In the genomic region with DNA sequence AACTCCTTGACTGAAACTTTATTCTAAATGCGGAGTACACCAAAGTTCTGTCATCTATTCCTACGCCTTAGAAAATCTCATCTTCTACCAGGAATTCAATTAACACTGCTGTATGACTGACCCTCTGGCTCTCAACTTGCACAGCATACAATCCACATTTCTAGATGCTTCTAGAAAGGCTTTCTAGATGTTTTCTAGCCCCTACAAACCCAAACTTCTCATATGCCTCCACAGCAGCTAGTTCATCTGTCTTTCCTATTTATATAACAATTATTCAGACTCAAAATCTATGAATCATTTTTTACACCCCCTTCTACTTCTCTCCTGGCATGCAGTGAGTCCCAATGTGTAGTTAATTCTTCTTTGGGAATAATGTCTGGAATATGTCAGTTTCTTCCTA, we compare ENCODE assay signal across 20 cellular contexts. TPM values are rescaled to one million over a fixed set of nuclear protein-coding genes. Genes with fewer than 3 reads are reported as not detected.
DNase-seq lines count a peak whose midpoint lies in the region; ATAC-seq, FAIRE-seq and TF ChIP-seq lines count a peak whose summit lies in the region.
"Had no signal": no experiment of that assay in that cellular context is flagged by ENCODE, and none has a peak within 500 bp of the region (broad histone marks: within the 10 kb centered on the region; RNA-seq: fewer than 3 reads in every experiment).

No MANE protein-coding gene starts in this region.

- peak overlapping the region; percentile 17 for H3K27ac Mint-ChIP-seq in activated T-helper 2 cell treated with anti-CD3 and anti-CD28 coated beads, Interferon-gamma antibody, Interleukin-2, Interleukin-4, amounts not matched to agents 10 μg/mL and 5 μg/mL and 100 μg/mL, durations not matched to agents 14 hours and 24 hours and 36 hours

- H3K9me3 Mint-ChIP-seq in activated T-helper 2 cell treated with anti-CD3 and anti-CD28 coated beads, Interferon-gamma antibody, Interleukin-2, Interleukin-4, amounts not matched to agents 10 μg/mL and 5 μg/mL and 100 μg/mL, durations not matched to agents 14 hours and 24 hours and 36 hours = no peaks in the 10 kb centered on the region

- H4K20me1 ChIP-seq in HepG2 (ENCODE audit: insufficient read depth, low read length) = peaks cover 23% of the 10 kb centered on the region

- no peak for TF ChIP-seq EP300 in HepG2 (IDR thresholded peaks at IDR 0.05; ENCODE audit: low read depth in 2 of 2, low read length in 2 of 2)
- TF ChIP-seq EP300 in HepG2 (CRISPR knock-in tag; IDR thresholded peaks at IDR 0.05; ENCODE audit: borderline replicate concordance) = no peak

- 95% methylated on average over 2 of the region's 2 CpGs for WGBS in HepG2 (ENCODE audit: low lambda C conversion rate)
- 94% methylated on average over 2 of the region's 2 CpGs for WGBS in right lobe of liver (ENCODE audit: insufficient coverage, low coverage, low lambda C conversion rate, missing lambda C conversion rate)
- 96% methylated on average over 2 of the region's 2 CpGs for WGBS in mesenchymal stem cell

- H3K4me3 Mint-ChIP-seq in activated T-helper 2 cell treated with anti-CD3 and anti-CD28 coated beads, Interferon-gamma antibody, Interleukin-2, Interleukin-4, amounts not matched to agents 10 μg/mL and 5 μg/mL and 100 μg/mL, durations not matched to agents 14 hours and 24 hours and 36 hours (ENCODE audit: low read depth) = no peak overlapping the region

- no peak overlapping the region for H3K23ac ChIP-seq in mesenchymal stem cell (ENCODE audit: low read length in 2 of 2)

- no peaks in the 10 kb centered on the region for H3K27me3 Mint-ChIP-seq in activated T-helper 2 cell treated with anti-CD3 and anti-CD28 coated beads, Interferon-gamma antibody, Interleukin-2, Interleukin-4, amounts not matched to agents 10 μg/mL and 5 μg/mL and 100 μg/mL, durations not matched to agents 14 hours and 24 hours and 36 hours (ENCODE audit: low read depth)

- no peak overlapping the region for H3K27ac ChIP-seq in HepG2 (ENCODE audit: extremely low read length, insufficient read depth, low read length)
- H3K27ac ChIP-seq in right lobe of liver = no peak overlapping the region
- H3K27ac ChIP-seq in mesenchymal stem cell (ENCODE audit: low read length, poor library complexity, severe bottlenecking) = no peak overlapping the region
- H3K27ac ChIP-seq: A549 had no signal

- H2BK15ac ChIP-seq in mesenchymal stem cell (ENCODE audit: low read depth, poor library complexity, severe bottlenecking) = no peak overlapping the region

- no peak overlapping the region for H2AFZ ChIP-seq in HepG2 (ENCODE audit: low read length)
- no peak overlapping the region for H2AFZ ChIP-seq in mesenchymal stem cell (ENCODE audit: low read depth, low read length)

- H3K9me3 ChIP-seq in HepG2 (ENCODE audit: low read length) (no peaks in the 10 kb centered on the region), right lobe of liver (no peaks in the 10 kb centered on the region), mesenchymal stem cell (ENCODE audit: control insufficient read depth, low read length) (no peaks in the 10 kb centered on the region)
- H3K9me3 ChIP-seq: A549 had no signal

- H4K8ac ChIP-seq in mesenchymal stem cell (ENCODE audit: low read length) = no peak overlapping the region

- no peak overlapping the region for H2BK5ac ChIP-seq in mesenchymal stem cell (ENCODE audit: low read depth, low read length, poor library complexity, severe bottlenecking)

- no peak for ATAC-seq in HepG2
- no peak for ATAC-seq in right lobe of liver
- no peak for ATAC-seq in GM18498 (IDR thresholded peaks at IDR 0.05; ENCODE audit: unreplicated experiment)
- ATAC-seq: A549 had no signal

- in situ Hi-C loops in HepG2 (cut with HindIII; ENCODE audit: extremely low pct_ligation_motif_present, low pct_unique_long_range_greater_than_20kb) = no loop called here

- no peak overlapping the region for H3K18ac ChIP-seq in mesenchymal stem cell (ENCODE audit: low read depth in 1 of 2, low read length in 2 of 2)

- H3K4me2 ChIP-seq in HepG2 (ENCODE audit: low read depth, low read length) (no peak overlapping the region), mesenchymal stem cell (ENCODE audit: low read length, poor library complexity, severe bottlenecking) (no peak overlapping the region)
- H3K4me2 ChIP-seq: A549 had no signal

- intact Hi-C loops in HepG2 (cut with micrococcal nuclease; ENCODE audit: unreplicated experiment) = no loop called here
- intact Hi-C loops in right lobe of liver (cut with DNase I) = no loop called here
- intact Hi-C loops in activated T-helper 2 cell treated with anti-CD3 and anti-CD28 coated beads, Interferon-gamma antibody, Interleukin-2, Interleukin-4, amounts not matched to agents 10 μg/mL and 5 μg/mL and 100 μg/mL, durations not matched to agents 14 hours and 24 hours and 36 hours (cut with micrococcal nuclease) = no loop called here

- peaks cover 77% of the 10 kb centered on the region for H3K79me2 ChIP-seq in HepG2 (ENCODE audit: insufficient read depth, low read length)

- H2BK12ac ChIP-seq in mesenchymal stem cell (ENCODE audit: low read length in 2 of 2) = no peak overlapping the region

- no peak for TF ChIP-seq RAD21 in HepG2 (CRISPR knock-in tag; IDR thresholded peaks at IDR 0.05)

- POLR2A ChIA-PET in HepG2 (lab: Yijun Ruan, JAX) = no interaction called here

- no peak overlapping the region for H3K4ac ChIP-seq in mesenchymal stem cell (ENCODE audit: low read depth in 1 of 2, low read length in 2 of 2)

- H3K36me3 ChIP-seq in HepG2 (replicated peaks in 1 of 2; ENCODE audit: control insufficient read depth in 1 of 2, insufficient read depth in 2 of 2, low read length in 2 of 2) (peaks cover 4 to 24% of the 10 kb centered on the region in 2 experiments; a peak in 4 of 5 replicates), right lobe of liver (peaks cover 0 to 5% (median 0%) of the 10 kb centered on the region in 4 donors), mesenchymal stem cell (ENCODE audit: control insufficient read depth in 1 of 2, insufficient read depth in 2 of 2, low read depth in 1 of 2, low read length in 2 of 2) (peaks cover 3 to 5% of the 10 kb centered on the region in 2 experiments)

- H3K4me1 ChIP-seq in HepG2 (ENCODE audit: insufficient read depth, low read length) (peaks cover 15% of the 10 kb centered on the region), right lobe of liver (no peaks in the 10 kb centered on the region), mesenchymal stem cell (ENCODE audit: control insufficient read depth, insufficient read depth, low read depth, low read length) (peaks cover 5% of the 10 kb centered on the region)

- CTCF ChIA-PET in HepG2 (lab: Yijun Ruan, JAX; ENCODE audit: low intra/inter-chr PET ratio, low total read pairs) = no interaction called here

- H3K36me3 Mint-ChIP-seq in activated T-helper 2 cell treated with anti-CD3 and anti-CD28 coated beads, Interferon-gamma antibody, Interleukin-2, Interleukin-4, amounts not matched to agents 10 μg/mL and 5 μg/mL and 100 μg/mL, durations not matched to agents 14 hours and 24 hours and 36 hours (ENCODE audit: low read depth) = peaks cover 24% of the 10 kb centered on the region

- H4K91ac ChIP-seq in mesenchymal stem cell (ENCODE audit: low read length) = no peak overlapping the region

- TF ChIP-seq CTCF in HepG2 (CRISPR knock-in tag; IDR thresholded peaks at IDR 0.05) (no peak), right lobe of liver (IDR thresholded peaks at IDR 0.05) (no peak)

- H2BK120ac ChIP-seq in mesenchymal stem cell (ENCODE audit: low read depth, low read length) = no peak overlapping the region

- no peak for FAIRE-seq in HepG2 (lab: Jason Lieb, UNC)
- FAIRE-seq: A549 had no signal

- H3K4me3 ChIP-seq in HepG2 (replicated peaks in 1 of 3; ENCODE audit: insufficient read depth in 1 of 3, low read depth in 2 of 3, low read length in 3 of 3) (no peak overlapping the region), right lobe of liver (no peak overlapping the region), mesenchymal stem cell (ENCODE audit: insufficient read depth in 1 of 2, low read depth in 1 of 2, low read length in 2 of 2) (no peak overlapping the region)
- H3K4me3 ChIP-seq: A549 had no signal

- no peak overlapping the region for H3K14ac ChIP-seq in mesenchymal stem cell (ENCODE audit: low read length in 2 of 2)

- peaks cover 3% of the 10 kb centered on the region for H3K4me1 Mint-ChIP-seq in activated T-helper 2 cell treated with anti-CD3 and anti-CD28 coated beads, Interferon-gamma antibody, Interleukin-2, Interleukin-4, amounts not matched to agents 10 μg/mL and 5 μg/mL and 100 μg/mL, durations not matched to agents 14 hours and 24 hours and 36 hours (ENCODE audit: low read depth)

- TF ChIP-seq POLR2A in HepG2 (IDR thresholded peaks at IDR 0.05; ENCODE audit: insufficient read depth in 1 of 2, low read depth in 2 of 2, low read length in 2 of 2) (no peak), right lobe of liver (IDR thresholded peaks at IDR 0.05) (no peak)

- DNase-seq in HepG2 (ENCODE audit: low spot score) (no peak), right lobe of liver (no peak), mesenchymal stem cell (no peak), kidney glomerular epithelial cell (lab: John Stamatoyannopoulos, UW) (no peak), NCI-H1105 (lab: John Stamatoyannopoulos, UW) (no peak), AG08395 (ENCODE audit: low spot score) (no peak)
- no peak for DNase-seq in activated T-helper 2 cell treated with anti-CD3 and anti-CD28 coated beads, Interferon-gamma antibody, Interleukin-2, Interleukin-4, amounts not matched to agents 10 μg/mL and 5 μg/mL and 100 μg/mL, durations not matched to agents 14 hours and 24 hours and 36 hours (ENCODE audit: low spot score)
- DNase-seq: C1 segment of cervical spinal cord, DMS79 treated with DMSO at 0.1 percent for 48 hours, GOT3, KBM-7, MV-4-11, NCI-H1417 treated with DMSO at 0.1 percent for 48 hours, NCI-H187 treated with DMSO at 0.1 percent for 48 hours, NCI-H2227 treated with DMSO at 0.1 percent for 48 hours, NCI-H510A treated with DMSO at 0.1 percent for 48 hours, NCI-H774, Right ventricle myocardium superior had no signal

- H3K79me1 ChIP-seq in mesenchymal stem cell (replicated peaks; ENCODE audit: low read length, poor library complexity, severe bottlenecking) = peaks cover 12% of the 10 kb centered on the region

- no peak overlapping the region for H2AK5ac ChIP-seq in mesenchymal stem cell (ENCODE audit: low read length, severe bottlenecking)

- BruUV-seq in HepG2 (replicated peaks; lab: Mats Ljungman, UMichigan) = TSS peak; percentile 28

- H3K27me3 ChIP-seq in HepG2 (ENCODE audit: control insufficient read depth in 1 of 2, insufficient read depth in 2 of 2, low read length in 2 of 2) (no peaks in the 10 kb centered on the region), right lobe of liver (no peaks in the 10 kb centered on the region), mesenchymal stem cell (ENCODE audit: control insufficient read depth in 1 of 2, insufficient read depth in 1 of 2, low read length in 2 of 2) (no peaks in the 10 kb centered on the region)

- no peak overlapping the region for H3K9ac ChIP-seq in HepG2 (ENCODE audit: insufficient read depth, low read depth, low read length)
- H3K9ac ChIP-seq in mesenchymal stem cell (ENCODE audit: low read length) = peak overlapping the region; percentile 1

RNA-seq across cellular contexts. Expression of gene INO80, which starts 13.2 kb away (rescaled TPM):
- total RNA-seq in HepG2 (2016; rRNA removed; fragmentation: Illumina TruSeq; extraction: Trizol) (14.8 and 18.5 TPM in 2 replicates), right lobe of liver (10 to 100 TPM in 4 of 6 experiments, 1 to 10 TPM in 2; 7.8 to 12.5 (median 11.2) TPM)
- total RNA-seq in HepG2 (2016; cell fraction: cytosol; rRNA removed; fragmentation: Illumina TruSeq; extraction: Trizol; ENCODE audit: low read depth) = 6.4 and 10.2 TPM in 2 replicates
- total RNA-seq in HepG2 (2016; cell fraction: insoluble cytoplasmic fraction; rRNA removed; fragmentation: Illumina TruSeq; extraction: Trizol) = 15.9 and 17.0 TPM in 2 replicates
- 6.5 and 7.4 TPM in 2 replicates for total RNA-seq in HepG2 (2016; cell fraction: membrane; rRNA removed; fragmentation: Illumina TruSeq; extraction: Trizol)
- total RNA-seq in HepG2 (2016; cell fraction: nucleus; rRNA removed; fragmentation: Illumina TruSeq; extraction: Trizol) = 20.6 and 22.8 TPM in 2 replicates
- 3.6 and 4.9 TPM in 2 replicates for polyA plus RNA-seq in HepG2 (2011; rRNA removed)
- polyA plus RNA-seq in HepG2 (2011; cell fraction: cytosol; rRNA removed) = 3.5 and 3.6 TPM in 2 replicates
- 10.3 and 12.1 TPM in 2 replicates for polyA plus RNA-seq in HepG2 (2011; cell fraction: nucleus; rRNA removed)
- 9.6 and 12.2 TPM in 2 replicates for polyA plus RNA-seq in HepG2 (2012)
- 1.4 and 1.9 TPM in 2 replicates for polyA plus RNA-seq in HepG2 (2016; cell fraction: cytosol; fragmentation: Illumina TruSeq; extraction: Trizol; ENCODE audit: low read depth)
- 11.6 and 14.5 TPM in 2 replicates for polyA plus RNA-seq in HepG2 (2016; cell fraction: insoluble cytoplasmic fraction; fragmentation: Illumina TruSeq; extraction: Trizol; ENCODE audit: low read depth)
- polyA plus RNA-seq in HepG2 (2016; cell fraction: membrane; fragmentation: Illumina TruSeq; extraction: Trizol; ENCODE audit: low read depth) = 3.2 TPM in 2 replicates
- 24.6 and 30.0 TPM in 2 replicates for polyA plus RNA-seq in HepG2 (2016; cell fraction: nucleus; fragmentation: Illumina TruSeq; extraction: Trizol; ENCODE audit: insufficient read depth, low read depth)
- 18.6 and 20.6 TPM in 2 replicates for polyA minus RNA-seq in HepG2 (2011; rRNA and poly(A)+ RNA removed; ENCODE audit: low replicate concordance)
- 8.1 and 15.6 TPM in 2 replicates for polyA minus RNA-seq in HepG2 (2011; cell fraction: cytosol; rRNA and poly(A)+ RNA removed)
- 40.0 and 46.2 TPM in 2 replicates for polyA minus RNA-seq in HepG2 (2011; cell fraction: nucleus; rRNA and poly(A)+ RNA removed)
- 33.2 and 35.2 TPM in 2 replicates for total RNA-seq in activated T-helper 2 cell treated with anti-CD3 and anti-CD28 coated beads, Interferon-gamma antibody, Interleukin-2, Interleukin-4, amounts not matched to agents 10 μg/mL and 5 μg/mL and 100 μg/mL, durations not matched to agents 14 hours and 24 hours and 36 hours
- 8.4 TPM for polyA plus RNA-seq in mesenchymal stem cell (2013, experiment 1 of 2)
- polyA plus RNA-seq in mesenchymal stem cell (2013, experiment 2 of 2) = 8.1 TPM
